8 cellular contexts compared by ENCODE assay signal in genomic region chr11:59102259-59102765, GRCh38. TPM values are rescaled to one million over a fixed set of nuclear protein-coding genes. Genes with fewer than 3 reads are reported as not detected.
DNase-seq lines count a peak whose midpoint lies in the region; ATAC-seq lines count a peak whose summit lies in the region.

No MANE protein-coding gene starts in this region.

- no peak overlapping the region for H3K27ac ChIP-seq in CD4-positive, CD25-positive, alpha-beta regulatory T cell (ENCODE audit: insufficient read depth, low read length, poor library complexity, severe bottlenecking)

- H3K9me3 ChIP-seq in CD4-positive, CD25-positive, alpha-beta regulatory T cell (ENCODE audit: control insufficient read depth in 2 of 2, low read length in 2 of 2), result no peaks in the 10 kb centered on the region

- CTCF ChIA-PET in activated CD4-positive, alpha-beta T cell treated with anti-CD3 and anti-CD28 coated beads for 36 hours (lab: Charles Lee), result interaction anchor here (0.6 to 3.2 kb wide), 3 partner anchors 33 to 56 kb away, joined by 3 to 16 read pairs (median 9); no protein-coding TSS in a partner anchor

- no peaks in the 10 kb centered on the region for H3K36me3 ChIP-seq in CD4-positive, CD25-positive, alpha-beta regulatory T cell (ENCODE audit: control insufficient read depth, insufficient read depth, low read length)

- H3K36me3 Mint-ChIP-seq in CD4-positive, CD25-positive, alpha-beta regulatory T cell, result no peaks in the 10 kb centered on the region
- H3K36me3 Mint-ChIP-seq in activated CD4-positive, alpha-beta T cell treated with anti-CD3 and anti-CD28 coated beads for 36 hours (ENCODE audit: low read depth), result peaks cover 2% of the 10 kb centered on the region

- H3K27me3 Mint-ChIP-seq in CD4-positive, CD25-positive, alpha-beta regulatory T cell, result no peaks in the 10 kb centered on the region
- H3K27me3 Mint-ChIP-seq in activated CD4-positive, alpha-beta T cell treated with anti-CD3 and anti-CD28 coated beads for 36 hours, result peaks cover 34% of the 10 kb centered on the region

- peaks cover 16 to 32% (median 24%) of the 10 kb centered on the region in 4 donors for H3K4me1 Mint-ChIP-seq in CD4-positive, CD25-positive, alpha-beta regulatory T cell
- peaks cover 33% of the 10 kb centered on the region for H3K4me1 Mint-ChIP-seq in activated CD4-positive, alpha-beta T cell treated with anti-CD3 and anti-CD28 coated beads for 36 hours

- H3K4me3 Mint-ChIP-seq in CD4-positive, CD25-positive, alpha-beta regulatory T cell, result peak overlapping the region; percentile 68 to 91 (median 87)
- H3K4me3 Mint-ChIP-seq in activated CD4-positive, alpha-beta T cell treated with anti-CD3 and anti-CD28 coated beads for 36 hours, result peak overlapping the region; percentile 64

- peak in 2 of 3 donors; percentile 29 to 69 for DNase-seq in CD4-positive, CD25-positive, alpha-beta regulatory T cell
- peak; percentile 86 for DNase-seq in activated CD4-positive, alpha-beta T cell treated with anti-CD3 and anti-CD28 coated beads for 36 hours
- DNase-seq in dermis blood vessel endothelial cell, result peak; percentile 55
- DNase-seq in medulla oblongata (ENCODE audit: extremely low spot score), result peak; percentile 63
- DNase-seq in stimulated activated CD8-positive, alpha-beta memory T cell treated with anti-CD3 and anti-CD28 coated beads, Interleukin-4, amount 100 ng/mL, for 24 hours (ENCODE audit: low read depth), result peak; percentile 45
- DNase-seq in NCI-H128 (lab: John Stamatoyannopoulos, UW; ENCODE audit: unreplicated experiment), result no peak

- peak; percentile 52 to 60 for ATAC-seq in CD4-positive, CD25-positive, alpha-beta regulatory T cell (ENCODE audit: low read depth in 2 of 2)
- ATAC-seq in GM19455 (IDR thresholded peaks at IDR 0.05; ENCODE audit: unreplicated experiment), result peak; percentile 78
- peak; percentile 49 for ATAC-seq in HG03565 (IDR thresholded peaks at IDR 0.05; ENCODE audit: unreplicated experiment)
- peak; percentile 60 for ATAC-seq in activated CD4-positive, alpha-beta T cell treated with anti-CD3 and anti-CD28 coated beads for 36 hours

- no peak overlapping the region for H3K27ac Mint-ChIP-seq in CD4-positive, CD25-positive, alpha-beta regulatory T cell
- peak overlapping the region; percentile 8 for H3K27ac Mint-ChIP-seq in activated CD4-positive, alpha-beta T cell treated with anti-CD3 and anti-CD28 coated beads for 36 hours

- POLR2A ChIA-PET in activated CD4-positive, alpha-beta T cell treated with anti-CD3 and anti-CD28 coated beads for 36 hours (lab: Charles Lee), result no interaction called here

- H3K4me1 ChIP-seq in CD4-positive, CD25-positive, alpha-beta regulatory T cell (ENCODE audit: control insufficient read depth, insufficient read depth, low read length, poor library complexity, severe bottlenecking), result peaks cover 24% of the 10 kb centered on the region

- peak overlapping the region; percentile 83 for H3K4me3 ChIP-seq in CD4-positive, CD25-positive, alpha-beta regulatory T cell (ENCODE audit: low read depth, low read length)

- H3K27me3 ChIP-seq in CD4-positive, CD25-positive, alpha-beta regulatory T cell (ENCODE audit: control insufficient read depth, insufficient read depth, low read length), result no peaks in the 10 kb centered on the region

- no peaks in the 10 kb centered on the region for H3K9me3 Mint-ChIP-seq in CD4-positive, CD25-positive, alpha-beta regulatory T cell
- H3K9me3 Mint-ChIP-seq in activated CD4-positive, alpha-beta T cell treated with anti-CD3 and anti-CD28 coated beads for 36 hours (ENCODE audit: low read depth), result no peaks in the 10 kb centered on the region

- intact Hi-C loops in activated CD4-positive, alpha-beta T cell treated with anti-CD3 and anti-CD28 coated beads for 36 hours (cut with DNase I, micrococcal nuclease), result no loop called here

RNA-seq across cellular contexts. Expression of gene FAM111B, which starts 4.7 kb away (rescaled TPM):
- total RNA-seq in CD4-positive, CD25-positive, alpha-beta regulatory T cell, result 3.3 TPM
- polyA plus RNA-seq in CD4-positive, CD25-positive, alpha-beta regulatory T cell, result 1 to 10 TPM in 2 of 4 donors, under 1 TPM in 2; 0.15 to 2.3 (median 1.0) TPM
- total RNA-seq in activated CD4-positive, alpha-beta T cell treated with anti-CD3 and anti-CD28 coated beads for 36 hours, result 10 to 100 TPM; 32.3 to 38.9 TPM
- 20.6 and 37.6 TPM in 2 replicates for total RNA-seq in dermis blood vessel endothelial cell

RNA-seq across cellular contexts. Expression of gene GLYATL1B, which starts 16.2 kb away (rescaled TPM):
- not detected for total RNA-seq in CD4-positive, CD25-positive, alpha-beta regulatory T cell
- not detected for polyA plus RNA-seq in CD4-positive, CD25-positive, alpha-beta regulatory T cell
- not detected for total RNA-seq in activated CD4-positive, alpha-beta T cell treated with anti-CD3 and anti-CD28 coated beads for 36 hours
- total RNA-seq in dermis blood vessel endothelial cell, result not detected in 2 replicates

RNA-seq across cellular contexts. Expression of gene FAM111A, which starts 40.3 kb away (rescaled TPM):
- 73.4 TPM for total RNA-seq in CD4-positive, CD25-positive, alpha-beta regulatory T cell
- polyA plus RNA-seq in CD4-positive, CD25-positive, alpha-beta regulatory T cell, result 10 to 100 TPM; 28.6 to 41.5 (median 32.8) TPM
- 100 to 1,000 TPM in 1 of 2 experiments, 10 to 100 TPM in 1; 87.9 to 135 TPM for total RNA-seq in activated CD4-positive, alpha-beta T cell treated with anti-CD3 and anti-CD28 coated beads for 36 hours
- total RNA-seq in dermis blood vessel endothelial cell, result 87.0 and 103 TPM in 2 replicates
